Comparison of ENCODE assay signal across 1 cellular context in the genomic region with DNA sequence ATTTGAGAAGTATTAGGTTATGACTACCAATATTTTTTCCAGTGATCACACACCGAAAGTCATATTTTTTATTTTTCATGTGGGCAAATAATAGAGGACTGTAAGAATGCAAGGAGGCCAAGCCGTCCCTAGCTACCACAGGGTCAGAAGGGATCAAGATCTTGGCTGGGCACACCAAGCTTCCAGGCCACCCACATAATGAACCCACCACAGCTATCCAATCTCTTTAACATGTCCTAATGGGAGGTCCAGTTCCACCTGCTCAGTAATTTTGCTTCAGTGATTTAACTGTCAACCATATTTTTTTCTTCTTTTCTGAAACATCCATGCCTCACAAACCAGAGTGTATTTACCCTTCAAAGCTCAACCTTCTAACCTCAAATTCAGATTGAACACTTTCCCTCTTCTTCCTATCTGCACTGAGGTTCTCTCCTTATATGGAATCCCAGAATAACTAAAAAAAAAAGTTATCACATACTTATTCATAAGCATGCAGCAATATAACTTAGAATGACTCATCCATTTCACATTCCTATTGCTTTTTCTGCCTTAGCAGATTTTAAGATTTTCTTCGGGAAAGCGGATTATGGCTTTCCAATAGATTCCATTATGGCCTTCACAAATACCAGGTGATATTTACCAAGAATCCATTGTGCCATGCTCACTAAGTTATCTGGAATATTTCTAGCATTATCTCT.
TF ChIP-seq lines count a peak whose summit lies in the region.

No MANE protein-coding gene starts in this region.

TF ChIP-seq in IMR-90, 13 proteins besides CTCF, POLR2A, EP300 and RAD21:
- TF ChIP-seq, protein P1, sequence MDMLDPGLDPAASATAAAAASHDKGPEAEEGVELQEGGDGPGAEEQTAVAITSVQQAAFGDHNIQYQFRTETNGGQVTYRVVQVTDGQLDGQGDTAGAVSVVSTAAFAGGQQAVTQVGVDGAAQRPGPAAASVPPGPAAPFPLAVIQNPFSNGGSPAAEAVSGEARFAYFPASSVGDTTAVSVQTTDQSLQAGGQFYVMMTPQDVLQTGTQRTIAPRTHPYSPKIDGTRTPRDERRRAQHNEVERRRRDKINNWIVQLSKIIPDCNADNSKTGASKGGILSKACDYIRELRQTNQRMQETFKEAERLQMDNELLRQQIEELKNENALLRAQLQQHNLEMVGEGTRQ (IDR thresholded peaks at IDR 0.05; ENCODE audit: low read depth, low read length), result no peak
- TF ChIP-seq CEBPB (IDR thresholded peaks at IDR 0.05; ENCODE audit: low read depth, low read length), result peak; percentile 42
- peak; percentile 56; the same call in 1 of the 2 replicates for TF ChIP-seq FOS (IDR thresholded peaks at IDR 0.05; ENCODE audit: low read depth, low read length)
